In genomic region chr6:39669943-39670342, GRCh38 we compare ENCODE assay signal across 25 cellular contexts. TPM values are rescaled to one million over a fixed set of nuclear protein-coding genes. Genes with fewer than 3 reads are reported as not detected.
"Had no signal": no experiment of that assay in that cellular context is flagged by ENCODE, and none has a peak within 500 bp of the region (broad histone marks: within the 10 kb centered on the region; RNA-seq: fewer than 3 reads in every experiment).

No MANE protein-coding gene starts in this region.

- DNase-seq: activated CD4-positive, alpha-beta T cell treated with anti-CD3 and anti-CD28 coated beads for 4 hours; activated CD8-positive, alpha-beta memory T cell treated with anti-CD3 and anti-CD28 coated beads, Interleukin-2, amount 50 U/mL, for 4 hours; activated effector memory CD4-positive, alpha-beta T cell treated with Interleukin-2 at 50 U/mL for 16 hours; activated naive CD4-positive, alpha-beta T cell treated with anti-CD3 and anti-CD28 coated beads, Interleukin-2, amount 50 U/mL, for 16 hours; activated T-cell treated with anti-CD3 and anti-CD28 coated beads, Interleukin-2, amount 50 U/mL, for 48 hours; adrenal gland; dermis blood vessel endothelial cell; effector memory CD4-positive, alpha-beta T cell; esophagus squamous epithelium; heart right ventricle; immature natural killer cell; left ventricle myocardium superior; mucosa of descending colon; naive B cell; stimulated activated CD4-positive, alpha-beta T cell treated with anti-CD3 and anti-CD28 coated beads, Interleukin-2, amount 100 ng/mL, for 24 hours; stomach; SW 1271; T-helper 2 cell had no signal

- H3K4me1 ChIP-seq: adrenal gland, heart right ventricle, prostate gland, right atrium auricular region had no signal

- H3K36me3 Mint-ChIP-seq: naive B cell, type B pancreatic cell had no signal

- H3K36me3 ChIP-seq: adrenal gland, esophagus squamous epithelium, prostate gland, right atrium auricular region, stomach had no signal

- H3K27me3 ChIP-seq: adrenal gland, esophagus squamous epithelium, heart right ventricle, right atrium auricular region, stomach had no signal

- H3K27ac Mint-ChIP-seq: immature natural killer cell, naive B cell, type B pancreatic cell, WTC11 had no signal

- FAIRE-seq: endothelial cell of umbilical vein, TTC549 had no signal

- H3K4me3 ChIP-seq: adrenal gland, esophagus squamous epithelium, heart right ventricle, mucosa of descending colon, prostate gland, right atrium auricular region, stomach had no signal

- H3K4me3 Mint-ChIP-seq: immature natural killer cell, naive B cell, neural crest cell, type B pancreatic cell had no signal

- H3K27me3 Mint-ChIP-seq: type B pancreatic cell had no signal

- H3K27ac ChIP-seq: adrenal gland, esophagus squamous epithelium, heart right ventricle, prostate gland, right atrium auricular region, stomach had no signal

- ATAC-seq: heart right ventricle, left ventricle myocardium superior, mucosa of descending colon, WTC11 had no signal

- H3K4me1 Mint-ChIP-seq: immature natural killer cell, naive B cell had no signal

- H3K9me3 ChIP-seq: adrenal gland, prostate gland had no signal

RNA-seq across cellular contexts. Expression of gene KIF6, which starts 55.3 kb away (rescaled TPM):
- total RNA-seq: dermis blood vessel endothelial cell, endothelial cell of umbilical vein, right atrium auricular region had no signal
- polyA plus RNA-seq: endothelial cell of umbilical vein, immature natural killer cell had no signal
